10 cellular contexts compared by ENCODE assay signal in genomic region chr1:212979340-212980122, GRCh38. TPM values are rescaled to one million over a fixed set of nuclear protein-coding genes. Genes with fewer than 3 reads are reported as not detected.
DNase-seq lines count a peak whose midpoint lies in the region; ATAC-seq, FAIRE-seq and TF ChIP-seq lines count a peak whose summit lies in the region.
"Had no signal": no experiment of that assay in that cellular context is flagged by ENCODE, and none has a peak within 500 bp of the region (broad histone marks: within the 10 kb centered on the region; RNA-seq: fewer than 3 reads in every experiment).

No MANE protein-coding gene starts in this region.

- no peak overlapping the region for H3K9ac ChIP-seq in OCI-LY3 (ENCODE audit: low read length)
- no peak overlapping the region for H3K9ac ChIP-seq in mesenchymal stem cell (ENCODE audit: low read length)

- H4K91ac ChIP-seq in mesenchymal stem cell (ENCODE audit: low read length), result no peak overlapping the region

- H2BK12ac ChIP-seq in mesenchymal stem cell (ENCODE audit: low read length in 2 of 2), result no peak overlapping the region

- POLR2A ChIA-PET in HEK293 (lab: Yijun Ruan, JAX), result no interaction called here

- H2BK120ac ChIP-seq in mesenchymal stem cell (ENCODE audit: low read depth, low read length), result no peak overlapping the region

- H3K4me3 Mint-ChIP-seq in activated CD8-positive, alpha-beta memory T cell treated with anti-CD3 and anti-CD28 coated beads, Interleukin-2, amount 10 ng/mL, durations not matched to agents 7 days and 5 days, result no peak overlapping the region

- no peak overlapping the region for H3K23ac ChIP-seq in mesenchymal stem cell (ENCODE audit: low read length in 2 of 2)

- no peaks in the 10 kb centered on the region for H3K79me1 ChIP-seq in mesenchymal stem cell (replicated peaks; ENCODE audit: low read length, poor library complexity, severe bottlenecking)

- H2AFZ ChIP-seq in OCI-LY3 (ENCODE audit: low read depth, low read length), result no peak overlapping the region
- no peak overlapping the region for H2AFZ ChIP-seq in mesenchymal stem cell (ENCODE audit: low read depth, low read length)

- no peak for TF ChIP-seq POLR2A in H54 (IDR thresholded peaks at IDR 0.05; ENCODE audit: low read depth, low read length)
- no peak for TF ChIP-seq POLR2A in tibial nerve (IDR thresholded peaks at IDR 0.05)

- no peak overlapping the region for H3K18ac ChIP-seq in mesenchymal stem cell (ENCODE audit: low read depth in 1 of 2, low read length in 2 of 2)

- CTCF ChIA-PET in activated CD8-positive, alpha-beta memory T cell treated with anti-CD3 and anti-CD28 coated beads, Interleukin-2, amount 10 ng/mL, durations not matched to agents 7 days and 5 days (lab: Charles Lee), result interaction anchor here (0.9 to 1.4 kb wide), 4 partner anchors 12 to 522 kb away, joined by 3 to 4 read pairs (median 4); no protein-coding TSS in a partner anchor
- CTCF ChIA-PET in HEK293 (lab: Yijun Ruan, JAX), result interaction anchor here (0.9 to 2.2 kb wide), 3 partner anchors 11 to 14 kb away, joined by 3 to 8 read pairs (median 4); no protein-coding TSS in a partner anchor

- H4K20me1 ChIP-seq in OCI-LY3 (ENCODE audit: insufficient read depth, low read length), result no peaks in the 10 kb centered on the region

- H2AK5ac ChIP-seq in mesenchymal stem cell (ENCODE audit: low read length, severe bottlenecking), result no peak overlapping the region

- no peak overlapping the region for H3K4me3 ChIP-seq in HEK293 (ENCODE audit: low read depth, low read length)
- H3K4me3 ChIP-seq in OCI-LY3 (ENCODE audit: low read length), result no peak overlapping the region
- no peak overlapping the region for H3K4me3 ChIP-seq in tibial nerve
- no peak overlapping the region for H3K4me3 ChIP-seq in mesenchymal stem cell (ENCODE audit: insufficient read depth in 1 of 2, low read depth in 1 of 2, low read length in 2 of 2)

- H3K4me1 ChIP-seq in HEK293 (ENCODE audit: control insufficient read depth, insufficient read depth, low read length), result no peaks in the 10 kb centered on the region
- peaks cover 47% of the 10 kb centered on the region for H3K4me1 ChIP-seq in OCI-LY3 (ENCODE audit: low read length)
- H3K4me1 ChIP-seq in tibial nerve, result peaks cover 0 to 5% (median 0%) of the 10 kb centered on the region in 4 donors
- H3K4me1 ChIP-seq in mesenchymal stem cell (ENCODE audit: control insufficient read depth, insufficient read depth, low read depth, low read length), result peaks cover 7% of the 10 kb centered on the region

- H3K9me3 Mint-ChIP-seq in activated CD8-positive, alpha-beta memory T cell treated with anti-CD3 and anti-CD28 coated beads, Interleukin-2, amount 10 ng/mL, durations not matched to agents 7 days and 5 days (ENCODE audit: low read depth), result no peaks in the 10 kb centered on the region

- peaks cover 3% of the 10 kb centered on the region for H3K36me3 Mint-ChIP-seq in activated CD8-positive, alpha-beta memory T cell treated with anti-CD3 and anti-CD28 coated beads, Interleukin-2, amount 10 ng/mL, durations not matched to agents 7 days and 5 days

- H3K4me2 ChIP-seq in OCI-LY3 (ENCODE audit: low read length), result peak overlapping the region; percentile 13
- H3K4me2 ChIP-seq in mesenchymal stem cell (ENCODE audit: low read length, poor library complexity, severe bottlenecking), result no peak overlapping the region

- no peak overlapping the region for H2BK15ac ChIP-seq in mesenchymal stem cell (ENCODE audit: low read depth, poor library complexity, severe bottlenecking)

- no peaks in the 10 kb centered on the region for H3K27me3 ChIP-seq in OCI-LY3 (ENCODE audit: low read depth, low read length)
- no peaks in the 10 kb centered on the region for H3K27me3 ChIP-seq in tibial nerve
- peaks cover 0 to 80% of the 10 kb centered on the region in 2 experiments for H3K27me3 ChIP-seq in mesenchymal stem cell (ENCODE audit: control insufficient read depth in 1 of 2, insufficient read depth in 1 of 2, low read length in 2 of 2)

- 80 to 82% methylated on average over 14 of the region's 14 CpGs for WGBS in tibial nerve, 2 donors
- 91% methylated on average over 9 of the region's 14 CpGs for WGBS in mesenchymal stem cell

- H2BK5ac ChIP-seq in mesenchymal stem cell (ENCODE audit: low read depth, low read length, poor library complexity, severe bottlenecking), result no peak overlapping the region

- no peak overlapping the region for H3K4ac ChIP-seq in mesenchymal stem cell (ENCODE audit: low read depth in 1 of 2, low read length in 2 of 2)

- TF ChIP-seq CTCF in HEK293 (tag by site-specific recombination; IDR thresholded peaks at IDR 0.05) (no peak), OCI-LY3 (IDR thresholded peaks at IDR 0.05; ENCODE audit: low read depth, low read length) (no peak; the same call in 1 of the 2 replicates), tibial nerve (IDR thresholded peaks at IDR 0.05) (no peak)

- no peak overlapping the region for H4K8ac ChIP-seq in mesenchymal stem cell (ENCODE audit: low read length)

- DNase-seq in activated CD8-positive, alpha-beta memory T cell treated with anti-CD3 and anti-CD28 coated beads, Interleukin-2, amount 10 ng/mL, durations not matched to agents 7 days and 5 days, result peak; percentile 58
- DNase-seq in activated CD8-positive, alpha-beta memory T cell treated with anti-CD3 and anti-CD28 coated beads, Interleukin-2, amount 50 U/mL, for 48 hours, result no peak
- peak; percentile 11 to 31 for DNase-seq in stimulated activated CD4-positive, alpha-beta T cell treated with anti-CD3 and anti-CD28 coated beads, Interleukin-4, amount 100 ng/mL, for 4 hours
- DNase-seq in H54 (ENCODE audit: insufficient read length, low spot score) (no peak), tibial nerve (ENCODE audit: low spot score in 2 of 2) (no peak), mesenchymal stem cell (no peak)

- H3K79me2 ChIP-seq in OCI-LY3 (ENCODE audit: low read length), result no peaks in the 10 kb centered on the region

- no peak overlapping the region for H3K27ac ChIP-seq in HEK293 (ENCODE audit: extremely low read depth, low read depth, low read length)
- no peak overlapping the region for H3K27ac ChIP-seq in OCI-LY3 (ENCODE audit: low read length)
- H3K27ac ChIP-seq in tibial nerve, result no peak overlapping the region
- no peak overlapping the region for H3K27ac ChIP-seq in mesenchymal stem cell (ENCODE audit: low read length, poor library complexity, severe bottlenecking)

- H3K14ac ChIP-seq in mesenchymal stem cell (ENCODE audit: low read length in 2 of 2), result no peak overlapping the region

- peak; percentile 38 for ATAC-seq in activated CD8-positive, alpha-beta memory T cell treated with anti-CD3 and anti-CD28 coated beads, Interleukin-2, amount 10 ng/mL, durations not matched to agents 7 days and 5 days

- no peak for TF ChIP-seq EP300 in tibial nerve (IDR thresholded peaks at IDR 0.05)

- peak overlapping the region; percentile 34 for H3K27ac Mint-ChIP-seq in activated CD8-positive, alpha-beta memory T cell treated with anti-CD3 and anti-CD28 coated beads, Interleukin-2, amount 10 ng/mL, durations not matched to agents 7 days and 5 days

- H3K9me3 ChIP-seq in HEK293 (ENCODE audit: control insufficient read depth, insufficient read depth, low read depth, low read length) (no peaks in the 10 kb centered on the region), OCI-LY3 (ENCODE audit: insufficient read depth, low read length) (no peaks in the 10 kb centered on the region), tibial nerve (no peaks in the 10 kb centered on the region), mesenchymal stem cell (ENCODE audit: control insufficient read depth, low read length) (no peaks in the 10 kb centered on the region)

- no peaks in the 10 kb centered on the region for H3K27me3 Mint-ChIP-seq in activated CD8-positive, alpha-beta memory T cell treated with anti-CD3 and anti-CD28 coated beads, Interleukin-2, amount 10 ng/mL, durations not matched to agents 7 days and 5 days

- no peak for FAIRE-seq in H54 (lab: Jason Lieb, UNC)
- FAIRE-seq: bronchial epithelial cell, keratinocyte had no signal

- H3K4me1 Mint-ChIP-seq in activated CD8-positive, alpha-beta memory T cell treated with anti-CD3 and anti-CD28 coated beads, Interleukin-2, amount 10 ng/mL, durations not matched to agents 7 days and 5 days, result peaks cover 65% of the 10 kb centered on the region

- H3K36me3 ChIP-seq in HEK293 (ENCODE audit: control insufficient read depth in 2 of 2, insufficient read depth in 1 of 2, low read length in 2 of 2) (peaks cover 0 to 4% of the 10 kb centered on the region in 2 experiments; a peak in 1 of 3 replicates), OCI-LY3 (replicated peaks; ENCODE audit: low read depth, low read length) (peaks cover 12% of the 10 kb centered on the region), tibial nerve (no peaks in the 10 kb centered on the region), mesenchymal stem cell (ENCODE audit: control insufficient read depth in 1 of 2, insufficient read depth in 2 of 2, low read depth in 1 of 2, low read length in 2 of 2) (peaks cover 0 to 2% of the 10 kb centered on the region in 2 experiments)

TF ChIP-seq in HEK293, 187 proteins besides CTCF, POLR2A, EP300 and RAD21:
- TF ChIP-seq ZNF473 (tag by site-specific recombination; IDR thresholded peaks at IDR 0.05), result no peak
- peak; percentile 38; the same call in 1 of the 2 replicates for TF ChIP-seq EGR2 (tag by site-specific recombination; IDR thresholded peaks at IDR 0.05; ENCODE audit: low read depth)
- TF ChIP-seq ZFHX2 (tag by site-specific recombination; conservative IDR thresholded peaks at IDR 0.05), result peak; percentile 54

RNA-seq across cellular contexts. Expression of gene VASH2, which starts 29.2 kb away (rescaled TPM):
- total RNA-seq in activated CD8-positive, alpha-beta memory T cell treated with anti-CD3 and anti-CD28 coated beads, Interleukin-2, amount 10 ng/mL, durations not matched to agents 7 days and 5 days, result under 1 TPM; 0.73 to 0.79 TPM
- under 1 TPM; under 0.01 to 0.63 (median 0.35) TPM for total RNA-seq in tibial nerve
- 0.77 TPM for polyA plus RNA-seq in mesenchymal stem cell (2013, experiment 1 of 2)
- 0.64 TPM for polyA plus RNA-seq in mesenchymal stem cell (2013, experiment 2 of 2)
- total RNA-seq: bronchial epithelial cell had no signal

RNA-seq across cellular contexts. Expression of gene ANGEL2, which starts 36.1 kb away (rescaled TPM):
- total RNA-seq in activated CD8-positive, alpha-beta memory T cell treated with anti-CD3 and anti-CD28 coated beads, Interleukin-2, amount 10 ng/mL, durations not matched to agents 7 days and 5 days, result 10 to 100 TPM; 44.2 to 56.4 TPM
- total RNA-seq in tibial nerve, result 10 to 100 TPM; 52.2 to 74.5 (median 68.8) TPM
- 13.6 TPM for polyA plus RNA-seq in mesenchymal stem cell (2013, experiment 1 of 2)
- polyA plus RNA-seq in mesenchymal stem cell (2013, experiment 2 of 2), result 15.4 TPM

Comparison
In these comparisons a context has a peak if more than half of its experiments do, and no peak if none do; other contexts are left out.
1. DNase-seq: peak in activated CD8-positive, alpha-beta memory T cell treated with anti-CD3 and anti-CD28 coated beads, Interleukin-2, amount 10 ng/mL, durations not matched to agents 7 days and 5 days (single experiment) and stimulated activated CD4-positive, alpha-beta T cell treated with anti-CD3 and anti-CD28 coated beads, Interleukin-4, amount 100 ng/mL, for 4 hours (2 of 2); none in activated CD8-positive, alpha-beta memory T cell treated with anti-CD3 and anti-CD28 coated beads, Interleukin-2, amount 50 U/mL, for 48 hours (single experiment), H54 (single experiment), tibial nerve (0 of 2) and mesenchymal stem cell (single experiment).